In the genomic region with DNA sequence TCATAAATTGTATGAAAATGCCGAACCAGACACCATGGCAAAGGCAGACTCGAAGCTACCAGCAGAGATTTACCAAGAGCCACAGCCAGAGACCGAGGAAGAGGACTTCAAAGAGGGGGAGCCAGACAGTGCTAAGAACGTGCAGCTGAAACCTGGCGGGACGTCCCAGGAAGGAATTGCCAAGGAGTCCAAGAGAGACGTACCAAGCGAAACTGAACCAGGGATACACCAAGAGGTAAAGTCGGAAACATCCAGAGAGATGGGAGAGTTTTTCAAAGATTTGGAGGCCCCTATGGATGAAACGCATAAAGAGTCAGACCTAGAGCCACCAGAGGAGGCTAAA, we compare ENCODE assay signal across 8 cellular contexts. TPM values are rescaled to one million over a fixed set of nuclear protein-coding genes. Genes with fewer than 3 reads are reported as not detected.
A peak's percentile ranks its signal among the peaks of the same experiment; 100 is the strongest.
DNase-seq lines count a peak whose midpoint lies in the region; ATAC-seq and FAIRE-seq lines count a peak whose summit lies in the region.

No MANE protein-coding gene starts in this region.

- H3K9me2 ChIP-seq in GM23248 (ENCODE audit: insufficient read depth): no peaks in the 10 kb centered on the region

- peaks cover 11% of the 10 kb centered on the region for H3K27me3 Mint-ChIP-seq in T-helper 17 cell

- peak overlapping the region; percentile 75 for H3K27ac ChIP-seq in GM23248
- H3K27ac ChIP-seq in subcutaneous abdominal adipose tissue (ENCODE audit: low read depth, low read length): peak overlapping the region; percentile 58

- H3K36me3 ChIP-seq in GM23248 (ENCODE audit: low read depth) (no peaks in the 10 kb centered on the region), subcutaneous abdominal adipose tissue (ENCODE audit: control insufficient read depth in 5 of 5, insufficient read depth in 5 of 5, low read length in 5 of 5) (no peaks in the 10 kb centered on the region)

- H3K9me3 ChIP-seq in GM23248 (ENCODE audit: low read depth) (no peaks in the 10 kb centered on the region), T-helper 17 cell (ENCODE audit: control insufficient read depth, low read length, poor library complexity, severe bottlenecking) (no peaks in the 10 kb centered on the region), subcutaneous abdominal adipose tissue (ENCODE audit: control insufficient read depth in 5 of 5, low read length in 5 of 5) (no peaks in the 10 kb centered on the region)

- peaks cover 24% of the 10 kb centered on the region for H3K79me2 ChIP-seq in GM23248 (ENCODE audit: insufficient read depth)

- ATAC-seq in T-helper 17 cell (peak; percentile 21), HG02885 (IDR thresholded peaks at IDR 0.05; ENCODE audit: poor library complexity, unreplicated experiment) (no peak)

- peaks cover 5% of the 10 kb centered on the region for H3K36me3 Mint-ChIP-seq in T-helper 17 cell (ENCODE audit: low read depth)

- H3K4me1 Mint-ChIP-seq in T-helper 17 cell: peaks cover 33% of the 10 kb centered on the region

- peaks cover 13% of the 10 kb centered on the region; the same call in 1 of the 2 replicates for H3F3A ChIP-seq in GM23248 (ENCODE audit: insufficient read depth)

- DNase-seq in GM23248: no peak
- DNase-seq in T-helper 17 cell: no peak
- DNase-seq in effector CD4-positive, alpha-beta T cell: no peak
- DNase-seq in KBM-7: no peak
- no peak for DNase-seq in frontal cortex (ENCODE audit: low spot score in 2 of 2)

- H3K4me1 ChIP-seq in GM23248 (ENCODE audit: insufficient read depth) (peaks cover 9% of the 10 kb centered on the region; the same call in 1 of the 2 replicates), subcutaneous abdominal adipose tissue (ENCODE audit: control insufficient read depth in 5 of 5, insufficient read depth in 5 of 5, low read length in 5 of 5) (peaks cover 0 to 20% (median 17%) of the 10 kb centered on the region in 5 donors)

- no peak overlapping the region for H3K4me3 Mint-ChIP-seq in T-helper 17 cell

- peak overlapping the region; percentile 100 for H2AFZ ChIP-seq in GM23248

- H3K27me3 ChIP-seq in GM23248 (replicated peaks; ENCODE audit: insufficient read depth) (no peaks in the 10 kb centered on the region), subcutaneous abdominal adipose tissue (ENCODE audit: control insufficient read depth in 5 of 5, insufficient read depth in 4 of 5, low read length in 5 of 5) (no peaks in the 10 kb centered on the region)

- WGBS in GM23248 (ENCODE audit: low coverage in 1 of 2, low lambda C conversion rate in 2 of 2, missing lambda C conversion rate in 2 of 2), 2 experiments: 11 to 13% methylated on average over 10 of the region's 10 CpGs

- FAIRE-seq in frontal cortex (lab: Jason Lieb, UNC): no peak

- H3K9ac ChIP-seq in GM23248: peak overlapping the region; percentile 92
- peak overlapping the region in 3 of 5 donors; percentile 90 to 97 (median 92) for H3K9ac ChIP-seq in subcutaneous abdominal adipose tissue (ENCODE audit: low read length in 5 of 5)

- no peaks in the 10 kb centered on the region for H4K20me1 ChIP-seq in GM23248 (ENCODE audit: insufficient read depth)

- peak overlapping the region; percentile 91 for H3K4me3 ChIP-seq in GM23248
- peak overlapping the region; percentile 92 for H3K4me3 ChIP-seq in iPS-11a (ENCODE audit: low read depth, low read length)
- peak overlapping the region; percentile 78 to 99 (median 93) for H3K4me3 ChIP-seq in subcutaneous abdominal adipose tissue (ENCODE audit: low read depth in 1 of 5, low read length in 5 of 5)

- H3K27ac Mint-ChIP-seq in T-helper 17 cell: no peak overlapping the region

- peak overlapping the region; percentile 86 for H3K4me2 ChIP-seq in GM23248 (ENCODE audit: unreplicated experiment)

- in situ Hi-C loops in GM23248 (cut with MboI) (no loop called here), KBM-7 (cut with MboI; ENCODE audit: low pct_unique_long_range_greater_than_20kb, low sequenced_read_pairs) (no loop called here)

RNA-seq across cellular contexts. Expression of gene SAMD15, which starts 0.3 kb away (rescaled TPM):
- total RNA-seq in GM23248 (2014; rRNA removed; shearing (Covaris generic)): 1.4 and 2.8 TPM in 2 replicates
- polyA plus RNA-seq in GM23248 (2016; fragmentation: Nextera tagmentation; extraction: Ambion mirVana): 0.95 and 1.3 TPM in 2 replicates
- total RNA-seq in T-helper 17 cell (under 1 TPM; 0.26 to 0.32 TPM), frontal cortex (12.6 TPM)

RNA-seq across cellular contexts. Expression of gene TMED8, which starts 0.6 kb away (rescaled TPM):
- 7.5 and 7.7 TPM in 2 replicates for total RNA-seq in GM23248 (2014; rRNA removed; shearing (Covaris generic))
- polyA plus RNA-seq in GM23248 (2016; fragmentation: Nextera tagmentation; extraction: Ambion mirVana): 3.1 and 3.2 TPM in 2 replicates
- total RNA-seq in T-helper 17 cell: 10 to 100 TPM; 13.2 to 16.0 TPM
- total RNA-seq in frontal cortex: 25.3 TPM

RNA-seq across cellular contexts. Expression of gene NOXRED1, which starts 45.9 kb away (rescaled TPM):
- not detected in 2 replicates for total RNA-seq in GM23248 (2014; rRNA removed; shearing (Covaris generic))
- polyA plus RNA-seq in GM23248 (2016; fragmentation: Nextera tagmentation; extraction: Ambion mirVana): 0.10 and 0.31 TPM in 2 replicates
- total RNA-seq in T-helper 17 cell (under 1 TPM in 1 of 2 donors, not detected in 1; 0.22 TPM), frontal cortex (1.2 TPM)

RNA-seq across cellular contexts. Expression of gene GSTZ1, which starts 56.6 kb away (rescaled TPM):
- total RNA-seq in GM23248 (2014; rRNA removed; shearing (Covaris generic)): 26.1 and 26.2 TPM in 2 replicates
- polyA plus RNA-seq in GM23248 (2016; fragmentation: Nextera tagmentation; extraction: Ambion mirVana): 9.7 and 14.9 TPM in 2 replicates
- 1 to 10 TPM; 5.5 to 7.5 TPM for total RNA-seq in T-helper 17 cell
- total RNA-seq in frontal cortex: 3.3 TPM

RNA-seq across cellular contexts. Expression of gene POMT2, which starts 56.8 kb away (rescaled TPM):
- total RNA-seq in GM23248 (2014; rRNA removed; shearing (Covaris generic)): 21.0 and 28.3 TPM in 2 replicates
- 18.0 and 20.7 TPM in 2 replicates for polyA plus RNA-seq in GM23248 (2016; fragmentation: Nextera tagmentation; extraction: Ambion mirVana)
- total RNA-seq in T-helper 17 cell (10 to 100 TPM in 1 of 2 donors, 1 to 10 TPM in 1; 8.8 to 11.4 TPM), frontal cortex (14.3 TPM)
